In the genomic region with DNA sequence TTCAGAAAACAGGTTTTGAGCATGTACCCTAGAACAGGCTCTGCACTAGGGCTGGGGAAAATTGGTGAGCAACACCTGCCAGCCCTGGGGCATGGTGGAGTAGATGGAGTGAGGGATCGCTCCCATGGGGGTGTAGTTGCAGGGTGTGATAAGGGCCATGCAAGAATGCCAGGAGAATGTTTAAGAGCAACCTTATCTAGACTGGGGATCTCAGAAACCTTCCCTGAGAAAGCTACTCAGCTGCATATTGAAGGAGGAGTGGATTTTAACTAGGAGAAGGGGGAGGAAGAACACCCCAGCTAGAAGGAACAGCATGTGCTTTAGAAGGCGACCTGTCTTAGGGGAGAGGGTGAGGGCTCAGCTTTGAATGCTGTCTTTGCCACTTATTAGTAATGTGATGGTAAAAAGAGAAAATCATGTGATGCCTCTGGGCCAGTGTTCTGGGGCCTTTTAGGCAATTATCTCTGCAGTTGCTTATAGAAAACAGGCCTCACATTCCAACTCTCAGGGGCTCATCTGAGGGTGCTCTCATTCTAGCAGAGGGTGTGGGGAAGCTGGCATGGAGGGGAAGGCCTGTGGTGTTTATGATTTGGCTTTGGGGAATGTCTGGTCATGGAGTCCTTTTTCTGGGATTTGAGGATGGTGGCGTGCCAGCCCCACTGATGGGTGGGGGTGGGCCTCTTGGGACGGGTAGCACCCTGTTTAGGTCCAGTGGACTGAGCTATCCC, we compare ENCODE assay signal across 17 cellular contexts.
DNase-seq lines count a peak whose midpoint lies in the region; ATAC-seq, FAIRE-seq and TF ChIP-seq lines count a peak whose summit lies in the region.
"Had no signal": no experiment of that assay in that cellular context is flagged by ENCODE, and none has a peak within 500 bp of the region (broad histone marks: within the 10 kb centered on the region; RNA-seq: fewer than 3 reads in every experiment).

No MANE protein-coding gene starts in this region.

- no peak for ATAC-seq in A549
- ATAC-seq in HG03571 (IDR thresholded peaks at IDR 0.05; ENCODE audit: unreplicated experiment), result no peak
- no peak for ATAC-seq in HG03565 (IDR thresholded peaks at IDR 0.05; ENCODE audit: unreplicated experiment)
- no peak for ATAC-seq in HG02759 (IDR thresholded peaks at IDR 0.05; ENCODE audit: unreplicated experiment)

- no peak for FAIRE-seq in A549 (lab: Jason Lieb, UNC)
- FAIRE-seq: A204.1 had no signal

- H2BK15ac ChIP-seq in mesenchymal stem cell (ENCODE audit: low read depth, poor library complexity, severe bottlenecking), result no peak overlapping the region

- DNase-seq in A549 (ENCODE audit: low read depth in 1 of 2, low spot score in 1 of 2) (no peak), ELF-1 (ENCODE audit: low read depth, low spot score) (peak; percentile 78), adipocyte (ENCODE audit: low read depth) (peak; percentile 22), mesenchymal stem cell (no peak), DMS79 (lab: John Stamatoyannopoulos, UW) (no peak)
- DNase-seq: CD4-positive, alpha-beta memory T cell; GOT3; Karpas-422; NCI-H187 treated with DMSO at 0.1 percent for 48 hours; NCI-H2171; NCI-H524; Peyer's patch; SJCRH30 had no signal

- H3K27ac ChIP-seq in A549 (peak overlapping the region; percentile 46 to 75; a peak in 4 of 6 replicates), mesenchymal stem cell (ENCODE audit: low read length, poor library complexity, severe bottlenecking) (no peak overlapping the region)
- H3K27ac ChIP-seq: Peyer's patch, SJCRH30 had no signal

- no peak overlapping the region for H4K8ac ChIP-seq in mesenchymal stem cell (ENCODE audit: low read length)

- WGBS in A549 (ENCODE audit: missing lambda C conversion rate), result 69% methylated on average over 3 of the region's 4 CpGs
- 89% methylated on average over 4 of the region's 4 CpGs for WGBS in mesenchymal stem cell

- no peak overlapping the region for H2BK120ac ChIP-seq in mesenchymal stem cell (ENCODE audit: low read depth, low read length)

- H3K79me1 ChIP-seq in mesenchymal stem cell (replicated peaks; ENCODE audit: low read length, poor library complexity, severe bottlenecking), result no peaks in the 10 kb centered on the region

- TF ChIP-seq POLR2A in A549 (IDR thresholded peaks at IDR 0.05; ENCODE audit: low read length), result no peak

- H3K4me3 ChIP-seq in A549, result no peak overlapping the region
- H3K4me3 ChIP-seq in adipocyte (ENCODE audit: low read length), result no peak overlapping the region
- no peak overlapping the region for H3K4me3 ChIP-seq in mesenchymal stem cell (ENCODE audit: insufficient read depth in 1 of 2, low read depth in 1 of 2, low read length in 2 of 2)
- H3K4me3 ChIP-seq: Peyer's patch, SJCRH30 had no signal

- no peak overlapping the region for H3K4ac ChIP-seq in mesenchymal stem cell (ENCODE audit: low read depth in 1 of 2, low read length in 2 of 2)

- H4K91ac ChIP-seq in mesenchymal stem cell (ENCODE audit: low read length), result no peak overlapping the region

- H3K9me3 ChIP-seq in A549 (peaks cover 7% of the 10 kb centered on the region; the same call in 1 of the 3 replicates), adipocyte (ENCODE audit: control insufficient read depth, low read length) (peaks cover 5% of the 10 kb centered on the region), mesenchymal stem cell (ENCODE audit: control insufficient read depth, low read length) (peaks cover 19% of the 10 kb centered on the region)
- H3K9me3 ChIP-seq: SJCRH30 had no signal

- no peak for TF ChIP-seq RAD21 in A549 (conservative IDR thresholded peaks at IDR 0.05 in 1 of 2, IDR thresholded peaks at IDR 0.05 in 1 of 2)

- no peak for TF ChIP-seq EP300 in A549 (IDR thresholded peaks at IDR 0.05)

- H3K36me3 ChIP-seq in adipocyte (ENCODE audit: control insufficient read depth, insufficient read depth, low read length, severe bottlenecking), result no peaks in the 10 kb centered on the region
- peaks cover 0 to 22% of the 10 kb centered on the region in 2 experiments for H3K36me3 ChIP-seq in mesenchymal stem cell (ENCODE audit: control insufficient read depth in 1 of 2, insufficient read depth in 2 of 2, low read depth in 1 of 2, low read length in 2 of 2)
- H3K36me3 ChIP-seq: Peyer's patch, SJCRH30 had no signal

- no peak overlapping the region for H2AK5ac ChIP-seq in mesenchymal stem cell (ENCODE audit: low read length, severe bottlenecking)

- H3K9ac ChIP-seq in adipocyte (ENCODE audit: low read length) (no peak overlapping the region), mesenchymal stem cell (ENCODE audit: low read length) (no peak overlapping the region)

- no peak for TF ChIP-seq CTCF in A549 (IDR thresholded peaks at IDR 0.05)

- no peak overlapping the region for H3K14ac ChIP-seq in mesenchymal stem cell (ENCODE audit: low read length in 2 of 2)

- H3K27me3 ChIP-seq in adipocyte (replicated peaks; ENCODE audit: control insufficient read depth, insufficient read depth, low read length) (no peaks in the 10 kb centered on the region), mesenchymal stem cell (ENCODE audit: control insufficient read depth in 1 of 2, insufficient read depth in 1 of 2, low read length in 2 of 2) (peaks cover 0 to 8% of the 10 kb centered on the region in 2 experiments)
- H3K27me3 ChIP-seq: Peyer's patch had no signal

- CTCF ChIA-PET in A549 (lab: Yijun Ruan, JAX), result no interaction called here

- POLR2A ChIA-PET in A549 (lab: Yijun Ruan, JAX), result no interaction called here

- H3K18ac ChIP-seq in mesenchymal stem cell (ENCODE audit: low read depth in 1 of 2, low read length in 2 of 2), result peak overlapping the region; percentile 34 to 54

- H3K4me1 ChIP-seq in A549, result peaks cover 17% of the 10 kb centered on the region; the same call in 2 of the 3 replicates
- H3K4me1 ChIP-seq in adipocyte (ENCODE audit: control insufficient read depth, insufficient read depth, low read length), result peaks cover 26% of the 10 kb centered on the region
- H3K4me1 ChIP-seq in mesenchymal stem cell (ENCODE audit: control insufficient read depth, insufficient read depth, low read depth, low read length), result no peaks in the 10 kb centered on the region
- H3K4me1 ChIP-seq: Peyer's patch, SJCRH30 had no signal

- H3K23ac ChIP-seq in mesenchymal stem cell (ENCODE audit: low read length in 2 of 2), result no peak overlapping the region

- peak overlapping the region in 1 of 2 experiments; percentile 10 for H2BK12ac ChIP-seq in mesenchymal stem cell (ENCODE audit: low read length in 2 of 2)

- no peak overlapping the region for H2BK5ac ChIP-seq in mesenchymal stem cell (ENCODE audit: low read depth, low read length, poor library complexity, severe bottlenecking)

- H2AFZ ChIP-seq in mesenchymal stem cell (ENCODE audit: low read depth, low read length), result no peak overlapping the region

- H3K4me2 ChIP-seq in A549, result no peak overlapping the region
- H3K4me2 ChIP-seq in mesenchymal stem cell (ENCODE audit: low read length, poor library complexity, severe bottlenecking), result no peak overlapping the region

TF ChIP-seq in A549, 52 proteins besides CTCF, POLR2A, EP300 and RAD21 (continues in another document):
- TF ChIP-seq NPAS2 (CRISPR knock-in tag; IDR thresholded peaks at IDR 0.05; ENCODE audit: borderline replicate concordance), result no peak
- TF ChIP-seq JUNB (IDR thresholded peaks at IDR 0.05), result no peak
- no peak for TF ChIP-seq POLR2AphosphoS2 (conservative IDR thresholded peaks at IDR 0.05; ENCODE audit: low read length)
- TF ChIP-seq E2F6 (IDR thresholded peaks at IDR 0.05; ENCODE audit: borderline replicate concordance, low read depth), result no peak
- TF ChIP-seq REST (IDR thresholded peaks at IDR 0.05), result no peak
- TF ChIP-seq, protein P1, sequence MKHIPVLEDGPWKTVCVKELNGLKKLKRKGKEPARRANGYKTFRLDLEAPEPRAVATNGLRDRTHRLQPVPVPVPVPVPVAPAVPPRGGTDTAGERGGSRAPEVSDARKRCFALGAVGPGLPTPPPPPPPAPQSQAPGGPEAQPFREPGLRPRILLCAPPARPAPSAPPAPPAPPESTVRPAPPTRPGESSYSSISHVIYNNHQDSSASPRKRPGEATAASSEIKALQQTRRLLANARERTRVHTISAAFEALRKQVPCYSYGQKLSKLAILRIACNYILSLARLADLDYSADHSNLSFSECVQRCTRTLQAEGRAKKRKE (CRISPR knock-in tag; IDR thresholded peaks at IDR 0.05; ENCODE audit: low read depth), result no peak
- no peak for TF ChIP-seq HOXB5 (CRISPR knock-in tag; IDR thresholded peaks at IDR 0.05)
- TF ChIP-seq MAZ (IDR thresholded peaks at IDR 0.05; ENCODE audit: borderline replicate concordance, low read depth, low read length), result no peak
- TF ChIP-seq CBX8 (IDR thresholded peaks at IDR 0.05), result no peak
- no peak for TF ChIP-seq MYC (IDR thresholded peaks at IDR 0.05; ENCODE audit: borderline replicate concordance, low read length)

Comparison
In these comparisons a context has a peak if more than half of its experiments do, and no peak if none do; other contexts are left out.
1. DNase-seq: peak in ELF-1 (single experiment) and adipocyte (single experiment); none in A549 (0 of 2), mesenchymal stem cell (single experiment) and DMS79 (single experiment).